ENCODE assay signal across 1 cellular context in genomic region chr11:86269645-86270044, GRCh38.
A peak's percentile ranks its signal among the peaks of the same experiment; 100 is the strongest.
TF ChIP-seq lines count a peak whose summit lies in the region.

No MANE protein-coding gene starts in this region.

TF ChIP-seq in GM12878, 131 proteins besides CTCF, POLR2A, EP300 and RAD21:
- TF ChIP-seq ZNF24 (IDR thresholded peaks at IDR 0.05) (0 out of 2 replicates have a peak, but pooled peaks have one; percentile 30), FOXM1 (IDR thresholded peaks at IDR 0.05; ENCODE audit: low read depth, low read length) (no peak), MEF2B (IDR thresholded peaks at IDR 0.05; ENCODE audit: partially characterized antibody, poor library complexity, severe bottlenecking) (no peak)
